Comparison of ENCODE assay signal across 8 cellular contexts in genomic region chr1:230681599-230681998, GRCh38. TPM values are rescaled to one million over a fixed set of nuclear protein-coding genes. Genes with fewer than 3 reads are reported as not detected.
A peak's percentile ranks its signal among the peaks of the same experiment; 100 is the strongest.
DNase-seq lines count a peak whose midpoint lies in the region; ATAC-seq and TF ChIP-seq lines count a peak whose summit lies in the region.

No MANE protein-coding gene starts in this region.

- H3K4me2 ChIP-seq in OCI-LY7 (ENCODE audit: low read length), result no peak overlapping the region

- no peak overlapping the region for H3K27ac Mint-ChIP-seq in glutamatergic neuron (ENCODE audit: unreplicated experiment)

- no peaks in the 10 kb centered on the region for H3K9me3 ChIP-seq in SJCRH30 (replicated peaks)
- H3K9me3 ChIP-seq in right cardiac atrium (ENCODE audit: control insufficient read depth, low read length), result no peaks in the 10 kb centered on the region
- no peaks in the 10 kb centered on the region for H3K9me3 ChIP-seq in OCI-LY7 (ENCODE audit: low read length)

- H3K4me3 Mint-ChIP-seq in glutamatergic neuron (ENCODE audit: unreplicated experiment), result no peak overlapping the region

- CTCF ChIA-PET in OCI-LY7 (lab: Charles Lee; ENCODE audit: unreplicated experiment), result no interaction called here

- H4K20me1 ChIP-seq in OCI-LY7 (ENCODE audit: insufficient read depth, low read length), result no peaks in the 10 kb centered on the region

- 24% methylated on average over 2 of the region's 2 CpGs for WGBS in right cardiac atrium

- TF ChIP-seq RAD21 in Ishikawa (IDR thresholded peaks at IDR 0.05; ENCODE audit: low read depth), result no peak

- H3K9me2 ChIP-seq in OCI-LY7 (ENCODE audit: insufficient read depth, low read length), result no peaks in the 10 kb centered on the region

- H3K27me3 Mint-ChIP-seq in glutamatergic neuron (ENCODE audit: unreplicated experiment), result peaks cover 4% of the 10 kb centered on the region

- H3K27me3 ChIP-seq in SJCRH30 (no peaks in the 10 kb centered on the region), right cardiac atrium (ENCODE audit: control insufficient read depth, insufficient read depth) (no peaks in the 10 kb centered on the region)

- BruUV-seq in OCI-LY7 (replicated peaks; lab: Mats Ljungman, UMichigan), result no TSS peak

- H3K4me3 ChIP-seq in AG09309 (ENCODE audit: control insufficient read depth, low read depth, low read length) (no peak overlapping the region), SJCRH30 (no peak overlapping the region), right cardiac atrium (ENCODE audit: low read length) (no peak overlapping the region), OCI-LY7 (ENCODE audit: low read depth, low read length, poor library complexity, severe bottlenecking) (no peak overlapping the region)

- H3K36me3 Mint-ChIP-seq in glutamatergic neuron (ENCODE audit: unreplicated experiment), result peaks cover 5% of the 10 kb centered on the region

- peak; percentile 47 for DNase-seq in AG09309 (ENCODE audit: low read depth)
- peak; percentile 66 to 87 for DNase-seq in SJCRH30
- DNase-seq in right cardiac atrium, result no peak
- no peak for DNase-seq in glutamatergic neuron
- DNase-seq in germinal center (ENCODE audit: low spot score), result no peak
- DNase-seq in OCI-LY7 (ENCODE audit: low spot score), result no peak
- no peak for DNase-seq in SKM-1 (lab: John Stamatoyannopoulos, UW; ENCODE audit: unreplicated experiment)

- ATAC-seq in right cardiac atrium, result peak; percentile 75 to 78

- no peak overlapping the region for H3K27ac ChIP-seq in SJCRH30
- peak overlapping the region; percentile 62 for H3K27ac ChIP-seq in right cardiac atrium (ENCODE audit: low read length)
- no peak overlapping the region for H3K27ac ChIP-seq in OCI-LY7 (ENCODE audit: low read depth, low read length, poor library complexity, severe bottlenecking)

- peaks cover 69% of the 10 kb centered on the region for H3K36me3 ChIP-seq in SJCRH30
- peaks cover 97% of the 10 kb centered on the region for H3K36me3 ChIP-seq in OCI-LY7 (ENCODE audit: insufficient read depth, low read length)

- H3K9me3 Mint-ChIP-seq in glutamatergic neuron (ENCODE audit: unreplicated experiment), result no peaks in the 10 kb centered on the region

- TF ChIP-seq CTCF in AG09309 (IDR thresholded peaks at IDR 0.05; ENCODE audit: control insufficient read depth, insufficient read depth, low read depth, low read length, missing control alignments), result no peak
- no peak for TF ChIP-seq CTCF in glutamatergic neuron (IDR thresholded peaks at IDR 0.05; ENCODE audit: partially characterized antibody, unreplicated experiment)
- no peak for TF ChIP-seq CTCF in OCI-LY7 (conservative IDR thresholded peaks at IDR 0.05; ENCODE audit: low read length)

- H3K4me1 ChIP-seq in SJCRH30, result peaks cover 26% of the 10 kb centered on the region
- peaks cover 5% of the 10 kb centered on the region for H3K4me1 ChIP-seq in right cardiac atrium (ENCODE audit: control insufficient read depth, insufficient read depth, low read length)
- H3K4me1 ChIP-seq in OCI-LY7 (ENCODE audit: insufficient read depth, low read length, poor library complexity, severe bottlenecking), result no peaks in the 10 kb centered on the region

- POLR2A ChIA-PET in OCI-LY7 (lab: Charles Lee), result interaction anchor here (1.0 to 1.5 kb wide), 2 partner anchors 21 to 529 kb away, joined by 3 read pairs; no protein-coding TSS in a partner anchor

- H3K4me1 Mint-ChIP-seq in glutamatergic neuron (ENCODE audit: low read depth, unreplicated experiment), result peaks cover 13% of the 10 kb centered on the region

- no peaks in the 10 kb centered on the region for H3K79me2 ChIP-seq in OCI-LY7 (ENCODE audit: insufficient read depth, low read depth, low read length)

- no peak for TF ChIP-seq EP300 in Ishikawa (IDR thresholded peaks at IDR 0.05; ENCODE audit: borderline replicate concordance)

- intact Hi-C loops in right cardiac atrium (cut with DNase I) (no loop called here), OCI-LY7 (cut with micrococcal nuclease; ENCODE audit: unreplicated experiment) (no loop called here)

- no peak overlapping the region for H2AFZ ChIP-seq in OCI-LY7 (ENCODE audit: low read length)

TF ChIP-seq in Ishikawa, 13 proteins besides CTCF, POLR2A, EP300 and RAD21:
- no peak for TF ChIP-seq TAF1 (IDR thresholded peaks at IDR 0.05; ENCODE audit: low read depth)
- TF ChIP-seq NFIC (IDR thresholded peaks at IDR 0.05), result peak; percentile 85
- 0 out of 2 replicates have a peak, but pooled peaks have one; percentile 43 for TF ChIP-seq ZBTB7A (IDR thresholded peaks at IDR 0.05; ENCODE audit: low read depth)

RNA-seq across cellular contexts. Expression of gene AGT, which starts 32.3 kb away (rescaled TPM):
- total RNA-seq in SJCRH30 (2014; rRNA removed; shearing (Covaris generic)), result 1.6 and 1.8 TPM in 2 replicates
- total RNA-seq in right cardiac atrium (100 to 1,000 TPM; 114 to 168 (median 140) TPM), glutamatergic neuron (ENCODE audit: unreplicated experiment) (6.3 TPM), OCI-LY7 (2022) (not detected in 2 replicates)
- 121 TPM for polyA plus RNA-seq in right cardiac atrium
- not detected in 2 replicates for total RNA-seq in OCI-LY7 (2014; rRNA removed; shearing (Covaris generic))

RNA-seq across cellular contexts. Expression of gene COG2, which starts 39.3 kb away (rescaled TPM):
- 42.9 and 45.0 TPM in 2 replicates for total RNA-seq in SJCRH30 (2014; rRNA removed; shearing (Covaris generic))
- total RNA-seq in right cardiac atrium (10 to 100 TPM; 27.6 to 43.9 (median 41.2) TPM), glutamatergic neuron (ENCODE audit: unreplicated experiment) (29.0 TPM), OCI-LY7 (2022) (33.8 and 35.3 TPM in 2 replicates)
- 19.4 TPM for polyA plus RNA-seq in right cardiac atrium
- total RNA-seq in OCI-LY7 (2014; rRNA removed; shearing (Covaris generic)), result 30.5 and 47.9 TPM in 2 replicates

Comparison
In these comparisons a context has a peak if more than half of its experiments do, and no peak if none do; other contexts are left out.
1. DNase-seq: peak in AG09309 (single experiment) and SJCRH30 (2 of 2); none in right cardiac atrium (0 of 3), glutamatergic neuron (single experiment), germinal center (single experiment), OCI-LY7 (single experiment) and SKM-1 (single experiment).
2. RNA of gene AGT, which starts 32.3 kb away (total RNA-seq): 114 to 168 TPM in right cardiac atrium; 6.3 TPM in glutamatergic neuron (single experiment), 1.6 to 1.8 TPM in SJCRH30 and not detected in OCI-LY7; every median in the first group is over 10 times any median in the second.